In genomic region chr6:33634203-33634727, GRCh38 we compare ENCODE assay signal across 8 cellular contexts. TPM values are rescaled to one million over a fixed set of nuclear protein-coding genes. Genes with fewer than 3 reads are reported as not detected.
DNase-seq lines count a peak whose midpoint lies in the region; ATAC-seq lines count a peak whose summit lies in the region.

No MANE protein-coding gene starts in this region.

- peak overlapping the region; percentile 23; the same call in 1 of the 2 replicates for H3K9ac ChIP-seq in iPS-20b (ENCODE audit: low read depth, low read length)
- H3K9ac ChIP-seq in subcutaneous abdominal adipose tissue (ENCODE audit: low read length in 5 of 5) = peak overlapping the region in 3 of 5 donors; percentile 3 to 63 (median 11)

- DNase-seq in NCI-H2196 treated with DMSO at 0.1 percent for 48 hours (lab: John Stamatoyannopoulos, UW; ENCODE audit: unreplicated experiment) = peak; percentile 16
- no peak for DNase-seq in NCI-H2196 (lab: John Stamatoyannopoulos, UW; ENCODE audit: unreplicated experiment)
- no peak for DNase-seq in activated T-helper 2 cell treated with anti-CD3 and anti-CD28 coated beads, Interferon-gamma antibody, Interleukin-2, Interleukin-4, amounts not matched to agents 10 μg/mL and 5 μg/mL and 100 μg/mL, durations not matched to agents 14 hours and 24 hours and 36 hours (ENCODE audit: low spot score)
- no peak for DNase-seq in H4 (ENCODE audit: low spot score)
- no peak for DNase-seq in GM19240 (ENCODE audit: insufficient read length, low spot score)

- peak overlapping the region; percentile 82 for H3K4me3 Mint-ChIP-seq in activated T-helper 2 cell treated with anti-CD3 and anti-CD28 coated beads, Interferon-gamma antibody, Interleukin-2, Interleukin-4, amounts not matched to agents 10 μg/mL and 5 μg/mL and 100 μg/mL, durations not matched to agents 14 hours and 24 hours and 36 hours (ENCODE audit: low read depth)

- peak overlapping the region; percentile 82 for H3K4me3 ChIP-seq in iPS-20b (ENCODE audit: low read length)
- H3K4me3 ChIP-seq in subcutaneous abdominal adipose tissue (ENCODE audit: low read depth in 1 of 5, low read length in 5 of 5) = peak overlapping the region; percentile 55 to 63 (median 61)

- H3K27ac Mint-ChIP-seq in activated T-helper 2 cell treated with anti-CD3 and anti-CD28 coated beads, Interferon-gamma antibody, Interleukin-2, Interleukin-4, amounts not matched to agents 10 μg/mL and 5 μg/mL and 100 μg/mL, durations not matched to agents 14 hours and 24 hours and 36 hours = peak overlapping the region; percentile 59

- H3K4me1 Mint-ChIP-seq in activated T-helper 2 cell treated with anti-CD3 and anti-CD28 coated beads, Interferon-gamma antibody, Interleukin-2, Interleukin-4, amounts not matched to agents 10 μg/mL and 5 μg/mL and 100 μg/mL, durations not matched to agents 14 hours and 24 hours and 36 hours (ENCODE audit: low read depth) = peaks cover 42% of the 10 kb centered on the region

- H3K36me3 ChIP-seq in iPS-20b (ENCODE audit: insufficient read depth, low read depth, low read length) (no peaks in the 10 kb centered on the region), subcutaneous abdominal adipose tissue (ENCODE audit: control insufficient read depth in 5 of 5, insufficient read depth in 5 of 5, low read length in 5 of 5) (no peaks in the 10 kb centered on the region)

- H3K9me3 ChIP-seq in iPS-20b (ENCODE audit: insufficient read depth, low read depth, low read length) (no peaks in the 10 kb centered on the region), subcutaneous abdominal adipose tissue (ENCODE audit: control insufficient read depth in 5 of 5, low read length in 5 of 5) (no peaks in the 10 kb centered on the region)

- H3K4me1 ChIP-seq in iPS-20b (ENCODE audit: insufficient read depth, low read length) = peaks cover 31% of the 10 kb centered on the region
- peaks cover 4 to 23% (median 17%) of the 10 kb centered on the region in 5 donors for H3K4me1 ChIP-seq in subcutaneous abdominal adipose tissue (ENCODE audit: control insufficient read depth in 5 of 5, insufficient read depth in 5 of 5, low read length in 5 of 5)

- H3K36me3 Mint-ChIP-seq in activated T-helper 2 cell treated with anti-CD3 and anti-CD28 coated beads, Interferon-gamma antibody, Interleukin-2, Interleukin-4, amounts not matched to agents 10 μg/mL and 5 μg/mL and 100 μg/mL, durations not matched to agents 14 hours and 24 hours and 36 hours (ENCODE audit: low read depth) = peaks cover 16% of the 10 kb centered on the region

- H3K27ac ChIP-seq in iPS-20b (ENCODE audit: low read length) (no peak overlapping the region), subcutaneous abdominal adipose tissue (ENCODE audit: low read depth, low read length) (no peak overlapping the region)

- no peak for ATAC-seq in activated CD4-positive, CD25-positive, alpha-beta regulatory T cell treated with anti-CD3 and anti-CD28 coated beads, Interleukin-2, amount 50 U/mL, for 24 hours

- H3K9me3 Mint-ChIP-seq in activated T-helper 2 cell treated with anti-CD3 and anti-CD28 coated beads, Interferon-gamma antibody, Interleukin-2, Interleukin-4, amounts not matched to agents 10 μg/mL and 5 μg/mL and 100 μg/mL, durations not matched to agents 14 hours and 24 hours and 36 hours = no peaks in the 10 kb centered on the region

- intact Hi-C loops in activated T-helper 2 cell treated with anti-CD3 and anti-CD28 coated beads, Interferon-gamma antibody, Interleukin-2, Interleukin-4, amounts not matched to agents 10 μg/mL and 5 μg/mL and 100 μg/mL, durations not matched to agents 14 hours and 24 hours and 36 hours (cut with micrococcal nuclease) = loop anchor here (5.0 kb wide), 1 partner anchor 58 kb away; no protein-coding TSS in a partner anchor

- no peaks in the 10 kb centered on the region for H3K27me3 Mint-ChIP-seq in activated T-helper 2 cell treated with anti-CD3 and anti-CD28 coated beads, Interferon-gamma antibody, Interleukin-2, Interleukin-4, amounts not matched to agents 10 μg/mL and 5 μg/mL and 100 μg/mL, durations not matched to agents 14 hours and 24 hours and 36 hours (ENCODE audit: low read depth)

- H3K27me3 ChIP-seq in iPS-20b (ENCODE audit: insufficient read depth, low read length) (peaks cover 21% of the 10 kb centered on the region), subcutaneous abdominal adipose tissue (ENCODE audit: control insufficient read depth in 5 of 5, insufficient read depth in 4 of 5, low read length in 5 of 5) (peaks cover 0 to 8% (median 6%) of the 10 kb centered on the region in 5 donors)

RNA-seq across cellular contexts. Expression of gene ITPR3, which starts 13.1 kb away (rescaled TPM):
- total RNA-seq in activated T-helper 2 cell treated with anti-CD3 and anti-CD28 coated beads, Interferon-gamma antibody, Interleukin-2, Interleukin-4, amounts not matched to agents 10 μg/mL and 5 μg/mL and 100 μg/mL, durations not matched to agents 14 hours and 24 hours and 36 hours = 40.7 and 41.7 TPM in 2 replicates
- 6.6 and 9.8 TPM in 2 replicates for total RNA-seq in H4 (2014; rRNA removed; shearing (Covaris generic))

RNA-seq across cellular contexts. Expression of gene BAK1, which starts 54.2 kb away (rescaled TPM):
- total RNA-seq in activated T-helper 2 cell treated with anti-CD3 and anti-CD28 coated beads, Interferon-gamma antibody, Interleukin-2, Interleukin-4, amounts not matched to agents 10 μg/mL and 5 μg/mL and 100 μg/mL, durations not matched to agents 14 hours and 24 hours and 36 hours = 53.2 and 53.4 TPM in 2 replicates
- total RNA-seq in H4 (2014; rRNA removed; shearing (Covaris generic)) = 16.3 and 18.8 TPM in 2 replicates
